16 cellular contexts compared by ENCODE assay signal in genomic region chr3:114848087-114848486, GRCh38.
DNase-seq lines count a peak whose midpoint lies in the region; ATAC-seq, FAIRE-seq and TF ChIP-seq lines count a peak whose summit lies in the region.
"Had no signal": no experiment of that assay in that cellular context is flagged by ENCODE, and none has a peak within 500 bp of the region (broad histone marks: within the 10 kb centered on the region; RNA-seq: fewer than 3 reads in every experiment).

No MANE protein-coding gene starts in this region.

- peak overlapping the region; percentile 37 to 82 (median 57) for H3K27ac ChIP-seq in pancreas
- peak overlapping the region in 1 of 2 experiments; percentile 82; a peak in 2 of 4 replicates for H3K27ac ChIP-seq in SK-N-SH (ENCODE audit: low read depth in 2 of 2, low read length in 1 of 2)
- peak overlapping the region in 1 of 2 donors; percentile 23 for H3K27ac ChIP-seq in left lung
- H3K27ac ChIP-seq: BLaER1, vagina had no signal

- no peaks in the 10 kb centered on the region for H3K9me3 ChIP-seq in BE2C
- H3K9me3 ChIP-seq in pancreas = no peaks in the 10 kb centered on the region
- no peaks in the 10 kb centered on the region for H3K9me3 ChIP-seq in SK-N-SH
- H3K9me3 ChIP-seq in left lung = no peaks in the 10 kb centered on the region
- H3K9me3 ChIP-seq: BLaER1, prostate gland, vagina had no signal

- intact Hi-C loops in pancreas (cut with DNase I) = no loop called here
- intact Hi-C loops in left lung (cut with DNase I) = no loop called here

- H3K27me3 ChIP-seq in BE2C (no peaks in the 10 kb centered on the region), pancreas (no peaks in the 10 kb centered on the region), SK-N-SH (ENCODE audit: insufficient read depth) (no peaks in the 10 kb centered on the region), left lung (no peaks in the 10 kb centered on the region)
- H3K27me3 ChIP-seq: BLaER1, vagina had no signal

- no peak overlapping the region; the same call in 1 of the 2 replicates for H3K4me3 ChIP-seq in BE2C (ENCODE audit: low read depth, low read length)
- no peak overlapping the region for H3K4me3 ChIP-seq in pancreas
- H3K4me3 ChIP-seq in SK-N-SH (ENCODE audit: low read depth in 2 of 2, low read length in 1 of 2) = no peak overlapping the region
- no peak overlapping the region for H3K4me3 ChIP-seq in left lung
- H3K4me3 ChIP-seq: BLaER1, K562, prostate gland, vagina had no signal

- POLR2A ChIA-PET in SK-N-SH (lab: Yijun Ruan, JAX) = no interaction called here

- H3K9ac ChIP-seq in SK-N-SH = no peak overlapping the region
- H3K9ac ChIP-seq: BLaER1 had no signal

- H3K9me2 ChIP-seq in SK-N-SH = no peaks in the 10 kb centered on the region

- H3K36me3 ChIP-seq in BE2C = no peaks in the 10 kb centered on the region
- no peaks in the 10 kb centered on the region for H3K36me3 ChIP-seq in pancreas
- H3K36me3 ChIP-seq in SK-N-SH (replicated peaks in 1 of 2; ENCODE audit: control insufficient read depth in 1 of 2, insufficient read depth in 2 of 2, low read length in 1 of 2) = no peaks in the 10 kb centered on the region
- H3K36me3 ChIP-seq in left lung = no peaks in the 10 kb centered on the region
- H3K36me3 ChIP-seq: BLaER1, prostate gland, vagina had no signal

- no peaks in the 10 kb centered on the region for H3K79me2 ChIP-seq in SK-N-SH (ENCODE audit: insufficient read depth)

- peaks cover 3% of the 10 kb centered on the region for H3F3A ChIP-seq in SK-N-SH (replicated peaks; ENCODE audit: insufficient read depth)

- no peak for TF ChIP-seq EP300 in SK-N-SH (IDR thresholded peaks at IDR 0.05; ENCODE audit: borderline replicate concordance in 1 of 2, low read depth in 1 of 2, low read length in 1 of 2)

- WGBS in pancreas, 2 donors = 18 to 21% methylated on average over 7 of the region's 7 CpGs
- WGBS in SK-N-SH (ENCODE audit: low lambda C conversion rate) = 94% methylated on average over 7 of the region's 7 CpGs

- ATAC-seq in pancreas = peak; percentile 61 to 72 (median 71)
- no peak for ATAC-seq in GM19463 (IDR thresholded peaks at IDR 0.05; ENCODE audit: unreplicated experiment)
- ATAC-seq in left lung = no peak
- ATAC-seq: K562 had no signal

- no peak for TF ChIP-seq RAD21 in SK-N-SH (IDR thresholded peaks at IDR 0.05; ENCODE audit: low read length)

- peaks cover 10% of the 10 kb centered on the region for H3K4me1 ChIP-seq in BE2C
- H3K4me1 ChIP-seq in pancreas = peaks cover 24 to 59% (median 44%) of the 10 kb centered on the region in 3 donors
- H3K4me1 ChIP-seq in SK-N-SH (ENCODE audit: control insufficient read depth in 1 of 2, insufficient read depth in 2 of 2, low read depth in 1 of 2, low read length in 1 of 2) = peaks cover 0 to 19% of the 10 kb centered on the region in 2 experiments; a peak in 2 of 4 replicates
- peaks cover 0 to 7% of the 10 kb centered on the region in 2 donors for H3K4me1 ChIP-seq in left lung
- H3K4me1 ChIP-seq: BLaER1, vagina had no signal

- no peak for FAIRE-seq in frontal cortex (lab: Jason Lieb, UNC)
- FAIRE-seq in pancreas (lab: Jason Lieb, UNC) = no peak
- FAIRE-seq: K562 had no signal

- CTCF ChIA-PET in SK-N-SH (lab: Yijun Ruan, JAX) = no interaction called here

- H3K4me2 ChIP-seq in SK-N-SH = no peak overlapping the region
- H3K4me2 ChIP-seq: BLaER1 had no signal

- peak; percentile 11 for DNase-seq in BE2C
- DNase-seq in NCI-H1092 treated with DMSO at 0.1 percent for 48 hours (lab: John Stamatoyannopoulos, UW) = peak; percentile 88
- peak; percentile 7 to 8 for DNase-seq in frontal cortex (ENCODE audit: low spot score in 2 of 2)
- peak in 2 of 6 donors; percentile 12 to 49 for DNase-seq in pancreas
- DNase-seq in activated T-cell treated with anti-CD3 and anti-CD28 coated beads, Interleukin-2, amount 50 U/mL, for 48 hours = no peak
- no peak for DNase-seq in SK-N-SH
- DNase-seq in left lung = no peak
- DNase-seq: activated naive CD4-positive, alpha-beta T cell treated with anti-CD3 and anti-CD28 coated beads, Interleukin-2, amount 50 U/mL, for 16 hours; erythroblast; NCI-H187 treated with DMSO at 0.1 percent for 48 hours; stimulated activated CD4-positive, alpha-beta T cell treated with anti-CD3 and anti-CD28 coated beads, Interleukin-2, amount 100 ng/mL, for 48 hours had no signal

- no peak for TF ChIP-seq CTCF in BE2C (IDR thresholded peaks at IDR 0.05; ENCODE audit: low read depth, low read length)
- no peak for TF ChIP-seq CTCF in pancreas (IDR thresholded peaks at IDR 0.05)
- TF ChIP-seq CTCF in SK-N-SH (IDR thresholded peaks at IDR 0.05) = no peak
- no peak for TF ChIP-seq CTCF in left lung (IDR thresholded peaks at IDR 0.05)

- no peak overlapping the region for H2AFZ ChIP-seq in SK-N-SH (ENCODE audit: low read depth)

- H4K20me1 ChIP-seq in SK-N-SH (ENCODE audit: insufficient read depth) = no peaks in the 10 kb centered on the region
- H4K20me1 ChIP-seq: BLaER1 had no signal

TF ChIP-seq in SK-N-SH, 30 proteins besides CTCF, POLR2A, EP300 and RAD21:
- no peak for TF ChIP-seq RXRA (IDR thresholded peaks at IDR 0.05; ENCODE audit: borderline replicate concordance, low read depth)
- no peak for TF ChIP-seq TCF12 (IDR thresholded peaks at IDR 0.05)
- TF ChIP-seq NFIC (IDR thresholded peaks at IDR 0.05; ENCODE audit: borderline replicate concordance) = no peak
- no peak for TF ChIP-seq FOXM1 (IDR thresholded peaks at IDR 0.05; ENCODE audit: low read depth)
- no peak for TF ChIP-seq MXI1 (IDR thresholded peaks at IDR 0.05; ENCODE audit: low read depth, low read length)
- no peak for TF ChIP-seq GATA2 (CRISPR knock-in tag; IDR thresholded peaks at IDR 0.05)
- TF ChIP-seq, protein P1, sequence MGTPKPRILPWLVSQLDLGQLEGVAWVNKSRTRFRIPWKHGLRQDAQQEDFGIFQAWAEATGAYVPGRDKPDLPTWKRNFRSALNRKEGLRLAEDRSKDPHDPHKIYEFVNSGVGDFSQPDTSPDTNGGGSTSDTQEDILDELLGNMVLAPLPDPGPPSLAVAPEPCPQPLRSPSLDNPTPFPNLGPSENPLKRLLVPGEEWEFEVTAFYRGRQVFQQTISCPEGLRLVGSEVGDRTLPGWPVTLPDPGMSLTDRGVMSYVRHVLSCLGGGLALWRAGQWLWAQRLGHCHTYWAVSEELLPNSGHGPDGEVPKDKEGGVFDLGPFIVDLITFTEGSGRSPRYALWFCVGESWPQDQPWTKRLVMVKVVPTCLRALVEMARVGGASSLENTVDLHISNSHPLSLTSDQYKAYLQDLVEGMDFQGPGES (IDR thresholded peaks at IDR 0.05; ENCODE audit: low read depth, low read length) = no peak
- no peak for TF ChIP-seq ELF1 (IDR thresholded peaks at IDR 0.05)
- TF ChIP-seq CHD2 (IDR thresholded peaks at IDR 0.05; ENCODE audit: low read length, partially characterized antibody) = no peak
- no peak for TF ChIP-seq ZBTB33 (IDR thresholded peaks at IDR 0.05; ENCODE audit: borderline replicate concordance, low read depth)
- no peak for TF ChIP-seq USF2 (IDR thresholded peaks at IDR 0.05; ENCODE audit: borderline replicate concordance, low read depth, low read length)

Comparison
In these comparisons a context has a peak if more than half of its experiments do, and no peak if none do; other contexts are left out.
1. DNase-seq: peak in BE2C (single experiment), NCI-H1092 treated with DMSO at 0.1 percent for 48 hours (single experiment) and frontal cortex (2 of 2); none in activated T-cell treated with anti-CD3 and anti-CD28 coated beads, Interleukin-2, amount 50 U/mL, for 48 hours (0 of 2), SK-N-SH (single experiment) and left lung (0 of 2).
2. ATAC-seq: peak in pancreas (4 of 4); none in GM19463 (single experiment) and left lung (single experiment).